In the genomic region with DNA sequence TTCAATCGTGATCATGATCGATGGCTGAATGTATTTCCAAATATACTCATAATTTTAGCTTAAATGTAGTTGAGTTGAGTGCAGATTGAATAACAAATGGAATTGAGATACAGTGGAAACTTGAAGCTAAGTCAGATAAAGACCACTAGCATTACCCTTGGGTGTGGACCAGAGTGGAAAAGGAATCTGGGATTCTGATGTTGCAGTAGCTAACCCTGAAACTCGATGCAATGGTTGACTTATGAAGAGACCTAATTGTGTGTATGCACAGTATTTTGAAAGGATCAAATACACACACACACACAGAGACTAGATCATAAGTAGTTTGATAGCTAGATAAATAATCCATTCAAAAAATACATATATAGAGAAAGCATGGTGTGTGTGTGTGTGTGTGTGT, we compare ENCODE assay signal across 20 cellular contexts.
"Had no signal": no experiment of that assay in that cellular context is flagged by ENCODE, and none has a peak within 500 bp of the region (broad histone marks: within the 10 kb centered on the region; RNA-seq: fewer than 3 reads in every experiment).

No MANE protein-coding gene starts in this region.

- H3K9me3 ChIP-seq: gastroesophageal sphincter, lower lobe of right lung, tibial nerve had no signal

- H3K27me3 ChIP-seq: gastroesophageal sphincter, tibial nerve had no signal

- FAIRE-seq: endometrium had no signal

- DNase-seq: activated CD4-positive, alpha-beta T cell treated with anti-CD3 and anti-CD28 coated beads, Interleukin-2, amount 10 ng/mL, durations not matched to agents 7 days and 5 days; activated CD4-positive, CD25-positive, alpha-beta regulatory T cell treated with anti-CD3 and anti-CD28 coated beads, Interleukin-2, amount 50 U/mL, for 72 hours; activated CD8-positive, alpha-beta memory T cell treated with anti-CD3 and anti-CD28 coated beads, Interleukin-2, amount 10 ng/mL, durations not matched to agents 7 days and 5 days; activated CD8-positive, alpha-beta T cell treated with anti-CD3 and anti-CD28 coated beads for 36 hours; activated gamma-delta T cell; activated naive CD4-positive, alpha-beta T cell treated with anti-CD3 and anti-CD28 coated beads, Interleukin-2, amount 50 U/mL, for 16 hours; activated naive CD8-positive, alpha-beta T cell treated with anti-CD3 and anti-CD28 coated beads, Interleukin-2, amount 50 U/mL, for 24 hours; activated T-cell treated with anti-CD3 and anti-CD28 coated beads for 4 hours; aorta; effector CD4-positive, alpha-beta T cell; head of caudate nucleus; islet precursor cell; left colon; lower lobe of right lung; natural killer cell; stimulated activated CD4-positive, alpha-beta T cell treated with anti-CD3 and anti-CD28 coated beads, Interleukin-12 subunit alpha, Interleukin-12 subunit beta, amount 100 ng/mL, for 4 hours; WERI-Rb-1 had no signal

- H3K27ac ChIP-seq: gastroesophageal sphincter, lower lobe of right lung, tibial nerve, WERI-Rb-1 had no signal

- H3K4me3 ChIP-seq: gastroesophageal sphincter, lower lobe of right lung, tibial nerve had no signal

- H3K36me3 ChIP-seq: gastroesophageal sphincter, lower lobe of right lung, tibial nerve, WERI-Rb-1 had no signal
